In genomic region chr20:53597085-53597482, GRCh38 we compare ENCODE assay signal across 10 cellular contexts. TPM values are rescaled to one million over a fixed set of nuclear protein-coding genes. Genes with fewer than 3 reads are reported as not detected.
DNase-seq lines count a peak whose midpoint lies in the region; ATAC-seq and TF ChIP-seq lines count a peak whose summit lies in the region.
"Had no signal": no experiment of that assay in that cellular context is flagged by ENCODE, and none has a peak within 500 bp of the region (broad histone marks: within the 10 kb centered on the region; RNA-seq: fewer than 3 reads in every experiment).

No MANE protein-coding gene starts in this region.

- peaks cover 22% of the 10 kb centered on the region for H3K4me1 ChIP-seq in MM.1S (ENCODE audit: low read length)

- H3K79me2 ChIP-seq in MM.1S (ENCODE audit: low read length) = peaks cover 43% of the 10 kb centered on the region

- H3K4me1 Mint-ChIP-seq in CD4-positive, alpha-beta T cell (ENCODE audit: low read depth) = peaks cover 66% of the 10 kb centered on the region
- peaks cover 39% of the 10 kb centered on the region for H3K4me1 Mint-ChIP-seq in nephron

- H2AFZ ChIP-seq in MM.1S (ENCODE audit: low read length) = no peak overlapping the region

- H3K27ac ChIP-seq in CD4-positive, alpha-beta T cell (ENCODE audit: low read depth, low read length) = peak overlapping the region; percentile 26
- peak overlapping the region; percentile 81; the same call in 1 of the 2 replicates for H3K27ac ChIP-seq in MM.1S (ENCODE audit: low read length)

- peak overlapping the region; percentile 81 for H3K4me3 Mint-ChIP-seq in CD4-positive, alpha-beta T cell
- peak overlapping the region; percentile 42 to 84 (median 74) for H3K4me3 Mint-ChIP-seq in nephron

- peak overlapping the region; percentile 95 for H3K27ac Mint-ChIP-seq in CD4-positive, alpha-beta T cell
- peak overlapping the region; percentile 93 to 98 (median 95) for H3K27ac Mint-ChIP-seq in nephron

- no peaks in the 10 kb centered on the region for H3K9me3 Mint-ChIP-seq in CD4-positive, alpha-beta T cell
- no peaks in the 10 kb centered on the region for H3K9me3 Mint-ChIP-seq in nephron

- H3K4me3 ChIP-seq in MM.1S (ENCODE audit: low read length) = no peak overlapping the region
- H3K4me3 ChIP-seq: left lung had no signal

- H3K36me3 ChIP-seq in MM.1S (replicated peaks; ENCODE audit: insufficient read depth, low read length) = no peaks in the 10 kb centered on the region
- H3K36me3 ChIP-seq: left lung had no signal

- POLR2A ChIA-PET in CD4-positive, alpha-beta T cell (lab: Charles Lee) = interaction anchor here (0.5 to 7.6 kb wide), 17 partner anchors 9 to 343 kb away, joined by 3 to 111 read pairs (median 5); no protein-coding TSS in a partner anchor

- DNase-seq in CD4-positive, alpha-beta T cell = no peak
- DNase-seq in MM.1S = no peak
- DNase-seq in ecto neural progenitor cell (ENCODE audit: low spot score) = peak; percentile 23
- DNase-seq in hepatic stellate cell (ENCODE audit: low spot score) = no peak
- DNase-seq in inferior parietal cortex (ENCODE audit: extremely low spot score) = no peak
- DNase-seq: anterior cingulate cortex, left lung had no signal

- CTCF ChIA-PET in CD4-positive, alpha-beta T cell (lab: Charles Lee) = interaction anchor here (0.7 to 1.4 kb wide), 2 partner anchors 15 to 24 kb away, joined by 3 to 4 read pairs; no protein-coding TSS in a partner anchor

- H3K9ac ChIP-seq in MM.1S (ENCODE audit: low read length) = peak overlapping the region; percentile 85; the same call in 1 of the 2 replicates

- peaks cover 23% of the 10 kb centered on the region for H3F3A ChIP-seq in MM.1S (ENCODE audit: insufficient read depth, low read length)

- no peaks in the 10 kb centered on the region for H3K9me2 ChIP-seq in MM.1S (replicated peaks; ENCODE audit: insufficient read depth, low read length)

- H3K9me3 ChIP-seq in CD4-positive, alpha-beta T cell (ENCODE audit: control insufficient read depth, low read length) = no peaks in the 10 kb centered on the region
- no peaks in the 10 kb centered on the region for H3K9me3 ChIP-seq in MM.1S (replicated peaks; ENCODE audit: insufficient read depth, low read length)
- H3K9me3 ChIP-seq: left lung had no signal

- H3K36me3 Mint-ChIP-seq in CD4-positive, alpha-beta T cell (ENCODE audit: low read depth) = peaks cover 13% of the 10 kb centered on the region
- no peaks in the 10 kb centered on the region for H3K36me3 Mint-ChIP-seq in nephron (ENCODE audit: low read depth)

- ATAC-seq in CD4-positive, alpha-beta T cell (ENCODE audit: poor library complexity) = no peak
- ATAC-seq in GM21737 (IDR thresholded peaks at IDR 0.05; ENCODE audit: unreplicated experiment) = no peak
- no peak for ATAC-seq in GM19328 (IDR thresholded peaks at IDR 0.05; ENCODE audit: unreplicated experiment)
- ATAC-seq: left lung had no signal

- no peaks in the 10 kb centered on the region for H3K27me3 Mint-ChIP-seq in CD4-positive, alpha-beta T cell
- no peaks in the 10 kb centered on the region for H3K27me3 Mint-ChIP-seq in nephron (ENCODE audit: low read depth)

- intact Hi-C loops in CD4-positive, alpha-beta T cell (cut with DNase I, micrococcal nuclease) = loop anchor here in 1 of 2 experiments (5.0 kb wide), 2 partner anchors 150 to 275 kb away; no protein-coding TSS in a partner anchor

- no peak for TF ChIP-seq CTCF in CD4-positive, alpha-beta T cell (IDR thresholded peaks at IDR 0.05)
- TF ChIP-seq CTCF in MM.1S (IDR thresholded peaks at IDR 0.05; ENCODE audit: low read length) (no peak), nephron (IDR thresholded peaks at IDR 0.05; ENCODE audit: unreplicated experiment in 3 of 3) (no peak)

- no peaks in the 10 kb centered on the region for H4K20me1 ChIP-seq in MM.1S (ENCODE audit: insufficient read depth, low read length)

- H3K27me3 ChIP-seq in CD4-positive, alpha-beta T cell (ENCODE audit: control insufficient read depth, insufficient read depth, low read length) = no peaks in the 10 kb centered on the region
- H3K27me3 ChIP-seq in MM.1S (replicated peaks; ENCODE audit: insufficient read depth, low read length) = no peaks in the 10 kb centered on the region

- H3K4me2 ChIP-seq in MM.1S (ENCODE audit: low read depth, low read length) = peak overlapping the region; percentile 84; the same call in 1 of the 2 replicates

RNA-seq across cellular contexts. Expression of gene ZNF217, which starts 3.4 kb away (rescaled TPM):
- total RNA-seq in CD4-positive, alpha-beta T cell = 10 to 100 TPM; 83.5 to 87.4 TPM
